Comparison of ENCODE assay signal across 8 cellular contexts in genomic region chr7:93442478-93443224, GRCh38.
DNase-seq lines count a peak whose midpoint lies in the region; ATAC-seq and TF ChIP-seq lines count a peak whose summit lies in the region.

No MANE protein-coding gene starts in this region.

- H3K27me3 Mint-ChIP-seq in activated CD8-positive, alpha-beta T cell treated with anti-CD3 and anti-CD28 coated beads for 36 hours, result peaks cover 1% of the 10 kb centered on the region

- intact Hi-C loops in left ventricle myocardium inferior (cut with micrococcal nuclease), result no loop called here
- intact Hi-C loops in activated CD8-positive, alpha-beta T cell treated with anti-CD3 and anti-CD28 coated beads for 36 hours (cut with micrococcal nuclease), result no loop called here

- H3K27ac Mint-ChIP-seq in activated CD8-positive, alpha-beta T cell treated with anti-CD3 and anti-CD28 coated beads for 36 hours, result no peak overlapping the region

- H3K9me3 Mint-ChIP-seq in activated CD8-positive, alpha-beta T cell treated with anti-CD3 and anti-CD28 coated beads for 36 hours, result no peaks in the 10 kb centered on the region

- H3K4me3 Mint-ChIP-seq in activated CD8-positive, alpha-beta T cell treated with anti-CD3 and anti-CD28 coated beads for 36 hours, result no peak overlapping the region

- H3K4me1 ChIP-seq in left ventricle myocardium inferior (no peaks in the 10 kb centered on the region), right atrium auricular region (no peaks in the 10 kb centered on the region), HAP-1 (peaks cover 21% of the 10 kb centered on the region)

- H3K27me3 ChIP-seq in left ventricle myocardium inferior (ENCODE audit: low read depth), result peaks cover 11% of the 10 kb centered on the region
- no peaks in the 10 kb centered on the region for H3K27me3 ChIP-seq in right atrium auricular region
- no peaks in the 10 kb centered on the region for H3K27me3 ChIP-seq in HAP-1 (ENCODE audit: low read depth)

- in situ Hi-C loops in HAP-1 (cut with MboI; ENCODE audit: low sequenced_read_pairs), result loop anchor here (25.0 kb wide), 1 partner anchor 95 kb away; no protein-coding TSS in a partner anchor

- CTCF ChIA-PET in activated CD8-positive, alpha-beta T cell treated with anti-CD3 and anti-CD28 coated beads for 36 hours (lab: Charles Lee), result interaction anchor here (0.8 to 2.2 kb wide), 21 partner anchors 9 to 799 kb away, joined by 3 to 13 read pairs (median 4); no protein-coding TSS in a partner anchor

- H3K4me3 ChIP-seq in left ventricle myocardium inferior (no peak overlapping the region), right atrium auricular region (no peak overlapping the region), HAP-1 (no peak overlapping the region)

- H3K27ac ChIP-seq in left ventricle myocardium inferior (replicated peaks) (no peak overlapping the region), right atrium auricular region (no peak overlapping the region)

- ATAC-seq in activated CD8-positive, alpha-beta T cell treated with anti-CD3 and anti-CD28 coated beads for 36 hours, result peak; percentile 66

- POLR2A ChIA-PET in activated CD8-positive, alpha-beta T cell treated with anti-CD3 and anti-CD28 coated beads for 36 hours (lab: Charles Lee), result no interaction called here

- H3K36me3 ChIP-seq in left ventricle myocardium inferior, result no peaks in the 10 kb centered on the region
- no peaks in the 10 kb centered on the region for H3K36me3 ChIP-seq in right atrium auricular region
- no peaks in the 10 kb centered on the region for H3K36me3 ChIP-seq in HAP-1 (replicated peaks)

- H3K9me3 ChIP-seq in left ventricle myocardium inferior (replicated peaks) (no peaks in the 10 kb centered on the region), right atrium auricular region (no peaks in the 10 kb centered on the region), HAP-1 (no peaks in the 10 kb centered on the region)

- DNase-seq in left ventricle myocardium inferior (no peak), right atrium auricular region (ENCODE audit: low spot score) (no peak), HAP-1 (ENCODE audit: low spot score in 2 of 2) (peak; percentile 40 to 73), NAMALWA (ENCODE audit: low spot score) (peak; percentile 84), glomerular visceral epithelial cell (ENCODE audit: extremely low spot score) (peak; percentile 33), NCI-H2107 (lab: John Stamatoyannopoulos, UW) (no peak)
- peak; percentile 54 for DNase-seq in activated CD8-positive, alpha-beta T cell treated with anti-CD3 and anti-CD28 coated beads for 36 hours
- DNase-seq in stimulated activated CD4-positive, alpha-beta T cell treated with anti-CD3 and anti-CD28 coated beads, TNF-alpha, amount 100 ng/mL, for 24 hours (ENCODE audit: low read depth in 3 of 3), result peak in 2 of 3 experiments; percentile 4 to 11

- TF ChIP-seq CTCF in left ventricle myocardium inferior (IDR thresholded peaks at IDR 0.05; ENCODE audit: borderline replicate concordance) (peak; percentile 40), right atrium auricular region (IDR thresholded peaks at IDR 0.05) (peak in 1 of 2 donors; percentile 45)
- TF ChIP-seq CTCF in activated CD8-positive, alpha-beta T cell treated with anti-CD3 and anti-CD28 coated beads for 36 hours (IDR thresholded peaks at IDR 0.05), result peak; percentile 69

- H3K36me3 Mint-ChIP-seq in activated CD8-positive, alpha-beta T cell treated with anti-CD3 and anti-CD28 coated beads for 36 hours (ENCODE audit: low read depth), result no peaks in the 10 kb centered on the region

- H3K4me1 Mint-ChIP-seq in activated CD8-positive, alpha-beta T cell treated with anti-CD3 and anti-CD28 coated beads for 36 hours (ENCODE audit: low read depth), result no peaks in the 10 kb centered on the region

Comparison
In these comparisons a context has a peak if more than half of its experiments do, and no peak if none do; other contexts are left out.
1. DNase-seq: peak in HAP-1 (2 of 2), NAMALWA (single experiment), activated CD8-positive, alpha-beta T cell treated with anti-CD3 and anti-CD28 coated beads for 36 hours (single experiment), glomerular visceral epithelial cell (single experiment) and stimulated activated CD4-positive, alpha-beta T cell treated with anti-CD3 and anti-CD28 coated beads, TNF-alpha, amount 100 ng/mL, for 24 hours (2 of 3); none in left ventricle myocardium inferior (single experiment), right atrium auricular region (single experiment) and NCI-H2107 (single experiment).